ENCODE assay signal across 14 cellular contexts in the genomic region with DNA sequence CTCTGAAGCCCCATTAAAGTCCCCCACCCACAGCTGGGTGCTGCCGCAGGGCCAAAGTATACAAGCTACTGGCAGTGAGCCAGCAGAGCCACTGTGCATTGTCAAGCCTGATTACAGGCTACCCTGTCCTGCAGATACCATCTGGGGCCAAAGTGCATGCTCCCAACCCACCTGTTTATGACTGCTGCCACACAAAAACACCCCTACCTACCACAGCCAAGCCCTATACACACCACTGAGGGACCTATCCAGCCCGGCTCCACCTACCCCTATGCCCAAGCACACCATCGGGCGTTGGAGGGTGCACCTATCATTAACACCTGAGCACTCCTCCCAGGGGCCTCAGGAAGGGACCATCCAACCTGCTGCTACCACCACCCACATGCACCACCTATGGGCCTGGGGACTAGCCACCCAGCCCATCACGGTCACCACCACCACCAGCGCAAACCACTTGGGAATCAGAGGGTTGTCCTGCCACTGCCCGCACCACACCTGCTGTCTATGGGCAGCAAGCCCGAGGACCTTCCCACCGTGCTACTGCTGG.
A peak's percentile ranks its signal among the peaks of the same experiment; 100 is the strongest.
DNase-seq lines count a peak whose midpoint lies in the region; ATAC-seq and TF ChIP-seq lines count a peak whose summit lies in the region.
"Had no signal": no experiment of that assay in that cellular context is flagged by ENCODE, and none has a peak within 500 bp of the region (broad histone marks: within the 10 kb centered on the region; RNA-seq: fewer than 3 reads in every experiment).

No MANE protein-coding gene starts in this region.

- TF ChIP-seq CTCF in GM23338 (conservative IDR thresholded peaks at IDR 0.05; ENCODE audit: low read depth in 2 of 2) (no peak), colonic mucosa (IDR thresholded peaks at IDR 0.05) (no peak), progenitor cell of endocrine pancreas (IDR thresholded peaks at IDR 0.05; ENCODE audit: unreplicated experiment) (no peak)

- H3K4me3 ChIP-seq in GM23338 (no peak overlapping the region), colonic mucosa (no peak overlapping the region)

- no peak overlapping the region for H3K27ac ChIP-seq in GM23338 (ENCODE audit: low read depth)
- peak overlapping the region; percentile 57 for H3K27ac ChIP-seq in colonic mucosa
- H3K27ac ChIP-seq: epithelial cell of prostate had no signal

- intact Hi-C loops in colonic mucosa (cut with DNase I), result no loop called here

- no peak overlapping the region for H2AFZ ChIP-seq in GM23338

- H3K27me3 ChIP-seq in GM23338 (ENCODE audit: insufficient read depth) (no peaks in the 10 kb centered on the region), colonic mucosa (no peaks in the 10 kb centered on the region)

- no peaks in the 10 kb centered on the region for H3K4me1 ChIP-seq in GM23338 (ENCODE audit: insufficient read depth)
- H3K4me1 ChIP-seq in colonic mucosa, result peaks cover 12% of the 10 kb centered on the region

- H3K27ac Mint-ChIP-seq in GM23338 (no peak overlapping the region), progenitor cell of endocrine pancreas (peak overlapping the region; percentile 41)

- peak; percentile 21 for ATAC-seq in GM23338
- ATAC-seq in stimulated activated naive CD8-positive, alpha-beta T cell treated with anti-CD3 and anti-CD28 coated beads, Interleukin-15, Interleukin-2, amounts not matched to agents 100 U/mL and 50 U/mL, for 24 hours, result no peak
- ATAC-seq: HCT116 had no signal

- H3K9ac ChIP-seq in colonic mucosa (ENCODE audit: low read depth in 2 of 2, low read length in 2 of 2), result no peak overlapping the region

- DNase-seq in GM23338 (ENCODE audit: low spot score) (no peak), NCI-H1105 treated with DMSO at 0.1 percent for 48 hours (lab: John Stamatoyannopoulos, UW) (peak; percentile 32), colonic mucosa (peak; percentile 92), progenitor cell of endocrine pancreas (ENCODE audit: low spot score, unreplicated experiment) (no peak), middle frontal gyrus (ENCODE audit: extremely low spot score, low spot score) (no peak), GM19238 (ENCODE audit: insufficient read length, low spot score) (no peak)
- DNase-seq in stimulated activated naive CD8-positive, alpha-beta T cell treated with anti-CD3 and anti-CD28 coated beads, Interleukin-15, Interleukin-2, amounts not matched to agents 100 U/mL and 50 U/mL, for 24 hours, result no peak
- DNase-seq: C1 segment of cervical spinal cord; NCI-H510A treated with DMSO at 0.1 percent for 48 hours; stimulated activated CD4-positive, alpha-beta T cell treated with anti-CD3 and anti-CD28 coated beads, Interleukin-2, amount 100 ng/mL, for 48 hours had no signal

- H4K20me1 ChIP-seq in GM23338 (replicated peaks; ENCODE audit: insufficient read depth), result no peaks in the 10 kb centered on the region; the same call in 1 of the 2 replicates

- H3K36me3 ChIP-seq in GM23338 (ENCODE audit: insufficient read depth) (peaks cover 6% of the 10 kb centered on the region; the same call in 1 of the 2 replicates), colonic mucosa (no peaks in the 10 kb centered on the region)

- no peak overlapping the region for H3K4me2 ChIP-seq in GM23338

- H3K27me3 Mint-ChIP-seq in GM23338 (ENCODE audit: insufficient read depth, low read depth, poor library complexity), result peaks cover 31% of the 10 kb centered on the region
- H3K27me3 Mint-ChIP-seq in progenitor cell of endocrine pancreas, result no peaks in the 10 kb centered on the region
- H3K27me3 Mint-ChIP-seq: activated naive CD8-positive, alpha-beta T cell; central memory CD8-positive, alpha-beta T cell had no signal

- no peaks in the 10 kb centered on the region; the same call in 1 of the 2 replicates for H3F3A ChIP-seq in GM23338 (replicated peaks; ENCODE audit: low read depth)

- peaks cover 32% of the 10 kb centered on the region for H3K79me2 ChIP-seq in GM23338 (replicated peaks; ENCODE audit: insufficient read depth)

- H3K4me1 Mint-ChIP-seq in GM23338, result peaks cover 4% of the 10 kb centered on the region; the same call in 1 of the 3 replicates
- H3K4me1 Mint-ChIP-seq in progenitor cell of endocrine pancreas (ENCODE audit: low read depth), result no peaks in the 10 kb centered on the region
- H3K4me1 Mint-ChIP-seq: central memory CD8-positive, alpha-beta T cell had no signal

- H3K9me3 Mint-ChIP-seq in GM23338, result peaks cover 66% of the 10 kb centered on the region
- peaks cover 46% of the 10 kb centered on the region for H3K9me3 Mint-ChIP-seq in progenitor cell of endocrine pancreas (ENCODE audit: low read depth)

- H3K9me3 ChIP-seq in colonic mucosa, result no peaks in the 10 kb centered on the region

- H3K36me3 Mint-ChIP-seq in GM23338 (ENCODE audit: low read depth) (peaks cover 100% of the 10 kb centered on the region), progenitor cell of endocrine pancreas (ENCODE audit: insufficient read depth) (peaks cover 60% of the 10 kb centered on the region)

- H3K4me3 Mint-ChIP-seq in GM23338 (no peak overlapping the region), progenitor cell of endocrine pancreas (ENCODE audit: low read depth) (no peak overlapping the region)
- H3K4me3 Mint-ChIP-seq: activated naive CD8-positive, alpha-beta T cell; central memory CD8-positive, alpha-beta T cell had no signal

- H3K9me2 ChIP-seq in GM23338 (ENCODE audit: insufficient read depth), result no peaks in the 10 kb centered on the region

TF ChIP-seq in GM23338, 12 proteins besides CTCF, POLR2A, EP300 and RAD21 (continues in another document):
- TF ChIP-seq EZH2phosphoT487 (IDR thresholded peaks at IDR 0.05; ENCODE audit: unreplicated experiment) (no peak), NANOG (IDR thresholded peaks at IDR 0.05; ENCODE audit: borderline replicate concordance) (no peak), ZNF331 (CRISPR knock-in tag; IDR thresholded peaks at IDR 0.05; ENCODE audit: low read depth) (no peak), POLR2AphosphoS5 (IDR thresholded peaks at IDR 0.05; ENCODE audit: low read depth) (0 out of 2 replicates have a peak, but pooled peaks have one; percentile 7)
- TF ChIP-seq, protein P1, sequence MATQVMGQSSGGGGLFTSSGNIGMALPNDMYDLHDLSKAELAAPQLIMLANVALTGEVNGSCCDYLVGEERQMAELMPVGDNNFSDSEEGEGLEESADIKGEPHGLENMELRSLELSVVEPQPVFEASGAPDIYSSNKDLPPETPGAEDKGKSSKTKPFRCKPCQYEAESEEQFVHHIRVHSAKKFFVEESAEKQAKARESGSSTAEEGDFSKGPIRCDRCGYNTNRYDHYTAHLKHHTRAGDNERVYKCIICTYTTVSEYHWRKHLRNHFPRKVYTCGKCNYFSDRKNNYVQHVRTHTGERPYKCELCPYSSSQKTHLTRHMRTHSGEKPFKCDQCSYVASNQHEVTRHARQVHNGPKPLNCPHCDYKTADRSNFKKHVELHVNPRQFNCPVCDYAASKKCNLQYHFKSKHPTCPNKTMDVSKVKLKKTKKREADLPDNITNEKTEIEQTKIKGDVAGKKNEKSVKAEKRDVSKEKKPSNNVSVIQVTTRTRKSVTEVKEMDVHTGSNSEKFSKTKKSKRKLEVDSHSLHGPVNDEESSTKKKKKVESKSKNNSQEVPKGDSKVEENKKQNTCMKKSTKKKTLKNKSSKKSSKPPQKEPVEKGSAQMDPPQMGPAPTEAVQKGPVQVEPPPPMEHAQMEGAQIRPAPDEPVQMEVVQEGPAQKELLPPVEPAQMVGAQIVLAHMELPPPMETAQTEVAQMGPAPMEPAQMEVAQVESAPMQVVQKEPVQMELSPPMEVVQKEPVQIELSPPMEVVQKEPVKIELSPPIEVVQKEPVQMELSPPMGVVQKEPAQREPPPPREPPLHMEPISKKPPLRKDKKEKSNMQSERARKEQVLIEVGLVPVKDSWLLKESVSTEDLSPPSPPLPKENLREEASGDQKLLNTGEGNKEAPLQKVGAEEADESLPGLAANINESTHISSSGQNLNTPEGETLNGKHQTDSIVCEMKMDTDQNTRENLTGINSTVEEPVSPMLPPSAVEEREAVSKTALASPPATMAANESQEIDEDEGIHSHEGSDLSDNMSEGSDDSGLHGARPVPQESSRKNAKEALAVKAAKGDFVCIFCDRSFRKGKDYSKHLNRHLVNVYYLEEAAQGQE (IDR thresholded peaks at IDR 0.05; ENCODE audit: unreplicated experiment), result no peak

Comparison
In these comparisons a context has a peak if more than half of its experiments do, and no peak if none do; other contexts are left out.
1. DNase-seq: peak in NCI-H1105 treated with DMSO at 0.1 percent for 48 hours (single experiment) and colonic mucosa (single experiment); none in GM23338 (single experiment), progenitor cell of endocrine pancreas (single experiment), middle frontal gyrus (single experiment), stimulated activated naive CD8-positive, alpha-beta T cell treated with anti-CD3 and anti-CD28 coated beads, Interleukin-15, Interleukin-2, amounts not matched to agents 100 U/mL and 50 U/mL, for 24 hours (single experiment) and GM19238 (single experiment).